12 cellular contexts compared by ENCODE assay signal in genomic region chr2:25305809-25306208, GRCh38. TPM values are rescaled to one million over a fixed set of nuclear protein-coding genes. Genes with fewer than 3 reads are reported as not detected.
DNase-seq lines count a peak whose midpoint lies in the region; ATAC-seq and TF ChIP-seq lines count a peak whose summit lies in the region.
"Had no signal": no experiment of that assay in that cellular context is flagged by ENCODE, and none has a peak within 500 bp of the region (broad histone marks: within the 10 kb centered on the region; RNA-seq: fewer than 3 reads in every experiment).

No MANE protein-coding gene starts in this region.

- WGBS in heart right ventricle, 2 donors, result 39 to 55% methylated on average over 10 of the region's 10 CpGs
- WGBS in thymus, result 95% methylated on average over 10 of the region's 10 CpGs

- POLR2A ChIA-PET in activated naive CD8-positive, alpha-beta T cell treated with anti-CD3 and anti-CD28 coated beads, Interleukin-2, amount 10 ng/mL, durations not matched to agents 7 days and 5 days (lab: Charles Lee), result interaction anchor here (1.2 to 3.7 kb wide), 2 partner anchors 9 to 11 kb away, joined by 3 to 13 read pairs; no protein-coding TSS in a partner anchor

- H3K27me3 ChIP-seq in heart right ventricle, result no peaks in the 10 kb centered on the region
- H3K27me3 ChIP-seq in thymus (ENCODE audit: control insufficient read depth, insufficient read depth), result no peaks in the 10 kb centered on the region
- H3K27me3 ChIP-seq: neural progenitor cell had no signal

- no peak for DNase-seq in activated naive CD8-positive, alpha-beta T cell treated with anti-CD3 and anti-CD28 coated beads, Interleukin-2, amount 10 ng/mL, durations not matched to agents 7 days and 5 days
- DNase-seq in activated naive CD8-positive, alpha-beta T cell treated with anti-CD3 and anti-CD28 coated beads, Interleukin-2, amount 50 U/mL, for 24 hours, result no peak
- DNase-seq in T-helper 17 cell, result no peak
- peak in 1 of 2 donors; percentile 51 for DNase-seq in heart right ventricle
- no peak for DNase-seq in NOMO-1 treated with DMSO at 0.1 percent for 48 hours (lab: John Stamatoyannopoulos, UW; ENCODE audit: unreplicated experiment)
- no peak for DNase-seq in Calu3
- DNase-seq: ACHN; activated naive CD4-positive, alpha-beta T cell had no signal

- TF ChIP-seq CTCF in heart right ventricle (IDR thresholded peaks at IDR 0.05), result no peak
- no peak for TF ChIP-seq CTCF in Calu3 (IDR thresholded peaks at IDR 0.05; ENCODE audit: unreplicated experiment)

- CTCF ChIA-PET in Calu3 (lab: Charles Lee), result no interaction called here

- peaks cover 38% of the 10 kb centered on the region for H3K36me3 Mint-ChIP-seq in activated naive CD8-positive, alpha-beta T cell treated with anti-CD3 and anti-CD28 coated beads, Interleukin-2, amount 10 ng/mL, durations not matched to agents 7 days and 5 days
- H3K36me3 Mint-ChIP-seq in activated naive CD8-positive, alpha-beta T cell treated with anti-CD3 and anti-CD28 coated beads, Interleukin-2, amount 50 U/mL, for 24 hours (ENCODE audit: low read depth), result peaks cover 59% of the 10 kb centered on the region
- peaks cover 4% of the 10 kb centered on the region for H3K36me3 Mint-ChIP-seq in T-helper 17 cell (ENCODE audit: low read depth)
- H3K36me3 Mint-ChIP-seq in Calu3 (ENCODE audit: insufficient read depth, unreplicated experiment), result no peaks in the 10 kb centered on the region
- H3K36me3 Mint-ChIP-seq: neural progenitor cell had no signal

- peak overlapping the region; percentile 2 for H3K27ac Mint-ChIP-seq in activated naive CD8-positive, alpha-beta T cell treated with anti-CD3 and anti-CD28 coated beads, Interleukin-2, amount 10 ng/mL, durations not matched to agents 7 days and 5 days
- no peak overlapping the region for H3K27ac Mint-ChIP-seq in activated naive CD8-positive, alpha-beta T cell treated with anti-CD3 and anti-CD28 coated beads, Interleukin-2, amount 50 U/mL, for 24 hours
- H3K27ac Mint-ChIP-seq in T-helper 17 cell (peak overlapping the region; percentile 95), Calu3 (ENCODE audit: unreplicated experiment) (no peak overlapping the region)

- no peaks in the 10 kb centered on the region for H3K27me3 Mint-ChIP-seq in activated naive CD8-positive, alpha-beta T cell treated with anti-CD3 and anti-CD28 coated beads, Interleukin-2, amount 10 ng/mL, durations not matched to agents 7 days and 5 days
- H3K27me3 Mint-ChIP-seq in activated naive CD8-positive, alpha-beta T cell treated with anti-CD3 and anti-CD28 coated beads, Interleukin-2, amount 50 U/mL, for 24 hours, result no peaks in the 10 kb centered on the region
- H3K27me3 Mint-ChIP-seq in T-helper 17 cell (no peaks in the 10 kb centered on the region), Calu3 (ENCODE audit: unreplicated experiment) (no peaks in the 10 kb centered on the region)

- H3K27ac ChIP-seq in heart right ventricle, result peak overlapping the region in 2 of 10 donors; percentile 3 to 21
- peak overlapping the region; percentile 72 for H3K27ac ChIP-seq in thymus (ENCODE audit: low read depth)
- H3K27ac ChIP-seq: HL-60, neural progenitor cell had no signal

- intact Hi-C loops in heart right ventricle (cut with DNase I) (loop anchor here in 1 of 10 donors (5.0 kb wide), 1 partner anchor 71 kb away; no protein-coding TSS in a partner anchor), Calu3 (cut with micrococcal nuclease; ENCODE audit: unreplicated experiment) (loop anchor here (5.0 kb wide), 1 partner anchor 216 kb away; no protein-coding TSS in a partner anchor)

- peaks cover 61% of the 10 kb centered on the region for H3K4me1 Mint-ChIP-seq in activated naive CD8-positive, alpha-beta T cell treated with anti-CD3 and anti-CD28 coated beads, Interleukin-2, amount 10 ng/mL, durations not matched to agents 7 days and 5 days
- H3K4me1 Mint-ChIP-seq in activated naive CD8-positive, alpha-beta T cell treated with anti-CD3 and anti-CD28 coated beads, Interleukin-2, amount 50 U/mL, for 24 hours, result peaks cover 95% of the 10 kb centered on the region
- H3K4me1 Mint-ChIP-seq in T-helper 17 cell (peaks cover 56% of the 10 kb centered on the region), Calu3 (ENCODE audit: low read depth, unreplicated experiment) (peaks cover 5% of the 10 kb centered on the region)

- BruUV-seq in Calu3 (replicated peaks; lab: Mats Ljungman, UMichigan), result no TSS peak

- H3K4me1 ChIP-seq in heart right ventricle (peaks cover 34 to 95% (median 85%) of the 10 kb centered on the region in 9 donors), thymus (ENCODE audit: control insufficient read depth, insufficient read depth, low read length) (peaks cover 41% of the 10 kb centered on the region)

- H3K36me3 ChIP-seq in heart right ventricle (peaks cover 0 to 65% (median 3%) of the 10 kb centered on the region in 9 donors), thymus (ENCODE audit: control insufficient read depth, insufficient read depth) (peaks cover 24% of the 10 kb centered on the region)
- H3K36me3 ChIP-seq: neural progenitor cell had no signal

- no peaks in the 10 kb centered on the region for H3K9me3 ChIP-seq in T-helper 17 cell (ENCODE audit: control insufficient read depth, low read length, poor library complexity, severe bottlenecking)
- H3K9me3 ChIP-seq in heart right ventricle, result no peaks in the 10 kb centered on the region
- H3K9me3 ChIP-seq in thymus (ENCODE audit: control insufficient read depth), result no peaks in the 10 kb centered on the region

- H3K4me3 Mint-ChIP-seq in activated naive CD8-positive, alpha-beta T cell treated with anti-CD3 and anti-CD28 coated beads, Interleukin-2, amount 10 ng/mL, durations not matched to agents 7 days and 5 days, result no peak overlapping the region
- H3K4me3 Mint-ChIP-seq in activated naive CD8-positive, alpha-beta T cell treated with anti-CD3 and anti-CD28 coated beads, Interleukin-2, amount 50 U/mL, for 24 hours, result no peak overlapping the region
- peak overlapping the region; percentile 58 for H3K4me3 Mint-ChIP-seq in T-helper 17 cell
- H3K4me3 Mint-ChIP-seq in Calu3 (ENCODE audit: low read depth, unreplicated experiment), result no peak overlapping the region
- H3K4me3 Mint-ChIP-seq: neural progenitor cell had no signal

- H3K4me3 ChIP-seq in heart right ventricle, result no peak overlapping the region
- no peak overlapping the region for H3K4me3 ChIP-seq in thymus (ENCODE audit: low read length)
- H3K4me3 ChIP-seq: neural progenitor cell had no signal

- no peaks in the 10 kb centered on the region for H3K9me3 Mint-ChIP-seq in activated naive CD8-positive, alpha-beta T cell treated with anti-CD3 and anti-CD28 coated beads, Interleukin-2, amount 10 ng/mL, durations not matched to agents 7 days and 5 days
- H3K9me3 Mint-ChIP-seq in activated naive CD8-positive, alpha-beta T cell treated with anti-CD3 and anti-CD28 coated beads, Interleukin-2, amount 50 U/mL, for 24 hours, result no peaks in the 10 kb centered on the region
- no peaks in the 10 kb centered on the region for H3K9me3 Mint-ChIP-seq in Calu3 (ENCODE audit: low read depth, unreplicated experiment)
- H3K9me3 Mint-ChIP-seq: neural progenitor cell had no signal

- ATAC-seq in activated naive CD8-positive, alpha-beta T cell treated with anti-CD3 and anti-CD28 coated beads, Interleukin-2, amount 10 ng/mL, durations not matched to agents 7 days and 5 days (ENCODE audit: low read depth), result no peak
- no peak for ATAC-seq in activated naive CD8-positive, alpha-beta T cell treated with anti-CD3 and anti-CD28 coated beads, Interleukin-2, amount 50 U/mL, for 24 hours
- no peak for ATAC-seq in T-helper 17 cell
- ATAC-seq in heart right ventricle, result peak in 5 of 8 donors; percentile 13 to 61 (median 52)
- no peak for ATAC-seq in HG02610 (IDR thresholded peaks at IDR 0.05; ENCODE audit: unreplicated experiment)

RNA-seq across cellular contexts. Expression of gene DNMT3A, which starts 35.9 kb away (rescaled TPM):
- total RNA-seq in activated naive CD8-positive, alpha-beta T cell treated with anti-CD3 and anti-CD28 coated beads, Interleukin-2, amount 10 ng/mL, durations not matched to agents 7 days and 5 days, result 10 to 100 TPM; 76.7 to 84.7 TPM
- 10 to 100 TPM; 62.8 to 67.6 TPM for total RNA-seq in T-helper 17 cell
- 10 to 100 TPM; 14.8 to 23.7 (median 19.4) TPM for total RNA-seq in heart right ventricle
- 10 to 100 TPM in 1 of 2 donors, 1 to 10 TPM in 1; 4.7 to 10.3 TPM for polyA plus RNA-seq in heart right ventricle
- 22.7 TPM for polyA plus RNA-seq in thymus
- 32.8 and 35.7 TPM in 2 replicates for total RNA-seq in Calu3 (2022)

Comparison
In these comparisons a context has a peak if more than half of its experiments do, and no peak if none do; other contexts are left out.
1. H3K27ac Mint-ChIP-seq: peak in activated naive CD8-positive, alpha-beta T cell treated with anti-CD3 and anti-CD28 coated beads, Interleukin-2, amount 10 ng/mL, durations not matched to agents 7 days and 5 days (single experiment) and T-helper 17 cell (single experiment); none in activated naive CD8-positive, alpha-beta T cell treated with anti-CD3 and anti-CD28 coated beads, Interleukin-2, amount 50 U/mL, for 24 hours (single experiment) and Calu3 (single experiment).
2. ATAC-seq: peak in heart right ventricle (5 of 8); none in activated naive CD8-positive, alpha-beta T cell treated with anti-CD3 and anti-CD28 coated beads, Interleukin-2, amount 10 ng/mL, durations not matched to agents 7 days and 5 days (single experiment), activated naive CD8-positive, alpha-beta T cell treated with anti-CD3 and anti-CD28 coated beads, Interleukin-2, amount 50 U/mL, for 24 hours (single experiment), T-helper 17 cell (single experiment) and HG02610 (single experiment).